In the genomic region with DNA sequence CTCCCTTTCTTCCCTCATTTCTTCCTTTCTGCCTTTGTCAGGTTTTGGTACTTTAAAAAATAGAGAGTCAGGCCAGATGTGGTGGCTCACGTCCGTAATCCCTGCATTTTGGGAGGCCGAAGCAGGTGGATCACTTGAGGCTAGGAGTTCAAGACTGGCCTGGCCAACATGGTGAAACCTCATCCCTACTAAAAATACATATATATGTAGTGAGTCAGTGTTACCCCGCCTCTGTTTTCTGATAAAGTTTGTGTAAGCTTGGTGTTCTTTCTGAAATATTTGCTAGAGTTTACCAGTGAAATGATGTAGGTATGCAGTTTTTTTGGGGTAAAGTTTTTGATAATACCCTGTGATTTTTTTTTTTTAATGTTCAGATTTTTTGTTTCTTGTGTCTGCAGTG, we compare ENCODE assay signal across 11 cellular contexts. TPM values are rescaled to one million over a fixed set of nuclear protein-coding genes. Genes with fewer than 3 reads are reported as not detected.
DNase-seq lines count a peak whose midpoint lies in the region; ATAC-seq and TF ChIP-seq lines count a peak whose summit lies in the region.
"Had no signal": no experiment of that assay in that cellular context is flagged by ENCODE, and none has a peak within 500 bp of the region (broad histone marks: within the 10 kb centered on the region; RNA-seq: fewer than 3 reads in every experiment).

No MANE protein-coding gene starts in this region.

- H3K27me3 ChIP-seq in heart right ventricle, result no peaks in the 10 kb centered on the region
- H3K27me3 ChIP-seq in thyroid gland, result no peaks in the 10 kb centered on the region
- H3K27me3 ChIP-seq: Peyer's patch, spleen had no signal

- peaks cover 76% of the 10 kb centered on the region for H3K36me3 Mint-ChIP-seq in activated naive CD8-positive, alpha-beta T cell treated with anti-CD3 and anti-CD28 coated beads for 36 hours
- peaks cover 3 to 39% (median 11%) of the 10 kb centered on the region in 3 donors for H3K36me3 Mint-ChIP-seq in immature natural killer cell

- WGBS in heart right ventricle, 2 donors, result 77 to 89% methylated on average over 4 of the region's 4 CpGs
- WGBS in thyroid gland, 2 donors, result 97% methylated on average over 4 of the region's 4 CpGs

- intact Hi-C loops in heart right ventricle (cut with DNase I) (no loop called here), Right ventricle myocardium superior (cut with DNase I) (no loop called here), thyroid gland (cut with DNase I) (no loop called here), posterior cingulate gyrus (cut with DNase I) (no loop called here)

- TF ChIP-seq POLR2A in thyroid gland (IDR thresholded peaks at IDR 0.05), result no peak

- peaks cover 0 to 75% (median 56%) of the 10 kb centered on the region in 9 donors for H3K4me1 ChIP-seq in heart right ventricle
- peaks cover 47 to 70% of the 10 kb centered on the region in 2 donors for H3K4me1 ChIP-seq in thyroid gland

- peaks cover 0 to 10% (median 0%) of the 10 kb centered on the region in 9 donors for H3K36me3 ChIP-seq in heart right ventricle
- no peaks in the 10 kb centered on the region for H3K36me3 ChIP-seq in thyroid gland
- H3K36me3 ChIP-seq: Peyer's patch had no signal

- H3K27ac ChIP-seq in heart right ventricle (peak overlapping the region in 7 of 10 donors; percentile 58 to 88 (median 80)), thyroid gland (peak overlapping the region; percentile 46 to 96 (median 95))

- no peaks in the 10 kb centered on the region for H3K27me3 Mint-ChIP-seq in activated naive CD8-positive, alpha-beta T cell treated with anti-CD3 and anti-CD28 coated beads for 36 hours
- H3K27me3 Mint-ChIP-seq in immature natural killer cell (ENCODE audit: low read depth in 3 of 3), result peaks cover 4 to 11% (median 4%) of the 10 kb centered on the region in 3 donors

- H3K9me3 Mint-ChIP-seq in activated naive CD8-positive, alpha-beta T cell treated with anti-CD3 and anti-CD28 coated beads for 36 hours, result peaks cover 24% of the 10 kb centered on the region
- H3K9me3 Mint-ChIP-seq in immature natural killer cell, result no peaks in the 10 kb centered on the region

- H3K27ac Mint-ChIP-seq in activated naive CD8-positive, alpha-beta T cell treated with anti-CD3 and anti-CD28 coated beads for 36 hours, result peak overlapping the region; percentile 88
- peak overlapping the region; percentile 53 to 84 (median 82) for H3K27ac Mint-ChIP-seq in immature natural killer cell

- TF ChIP-seq CTCF in heart right ventricle (IDR thresholded peaks at IDR 0.05) (no peak), thyroid gland (IDR thresholded peaks at IDR 0.05) (no peak)

- H3K4me3 Mint-ChIP-seq in activated naive CD8-positive, alpha-beta T cell treated with anti-CD3 and anti-CD28 coated beads for 36 hours, result no peak overlapping the region
- H3K4me3 Mint-ChIP-seq in immature natural killer cell, result peak overlapping the region in 1 of 5 donors; percentile 38

- no peak overlapping the region for H3K4me3 ChIP-seq in heart right ventricle
- H3K4me3 ChIP-seq in thyroid gland (replicated peaks in 1 of 3), result no peak overlapping the region
- H3K4me3 ChIP-seq: Peyer's patch, spleen had no signal

- DNase-seq in heart right ventricle (no peak), Right ventricle myocardium superior (no peak), immature natural killer cell (no peak), thyroid gland (no peak), hypothalamus (lab: John Stamatoyannopoulos, UW) (no peak), posterior cingulate gyrus (no peak)
- no peak for DNase-seq in activated naive CD8-positive, alpha-beta T cell treated with anti-CD3 and anti-CD28 coated beads for 36 hours
- no peak for DNase-seq in activated CD4-positive, CD25-positive, alpha-beta regulatory T cell (lab: John Stamatoyannopoulos, UW)
- DNase-seq: mesendoderm, spleen had no signal

- ATAC-seq in heart right ventricle (no peak), Right ventricle myocardium superior (ENCODE audit: poor library complexity) (no peak)

- peaks cover 82% of the 10 kb centered on the region for H3K4me1 Mint-ChIP-seq in activated naive CD8-positive, alpha-beta T cell treated with anti-CD3 and anti-CD28 coated beads for 36 hours
- H3K4me1 Mint-ChIP-seq in immature natural killer cell, result peaks cover 86 to 98% of the 10 kb centered on the region in 2 donors

- H3K9me3 ChIP-seq in heart right ventricle (peaks cover 0 to 22% (median 5%) of the 10 kb centered on the region in 11 donors), thyroid gland (no peaks in the 10 kb centered on the region)
- H3K9me3 ChIP-seq: Peyer's patch had no signal

RNA-seq across cellular contexts. Expression of gene DGKD, which starts 58.8 kb away (rescaled TPM):
- 10 to 100 TPM; 26.8 to 79.5 (median 44.7) TPM for total RNA-seq in heart right ventricle
- 10 to 100 TPM; 35.6 to 62.5 TPM for polyA plus RNA-seq in heart right ventricle
- 27.2 TPM for total RNA-seq in Right ventricle myocardium superior
- total RNA-seq in activated naive CD8-positive, alpha-beta T cell treated with anti-CD3 and anti-CD28 coated beads for 36 hours, result 10 to 100 TPM; 63.2 to 76.0 TPM
- 10 to 100 TPM; 15.9 to 60.6 (median 21.3) TPM for polyA plus RNA-seq in immature natural killer cell
- 10 to 100 TPM; 22.3 to 71.7 (median 27.3) TPM for total RNA-seq in thyroid gland
